Comparison of ENCODE assay signal across 21 cellular contexts in the genomic region with DNA sequence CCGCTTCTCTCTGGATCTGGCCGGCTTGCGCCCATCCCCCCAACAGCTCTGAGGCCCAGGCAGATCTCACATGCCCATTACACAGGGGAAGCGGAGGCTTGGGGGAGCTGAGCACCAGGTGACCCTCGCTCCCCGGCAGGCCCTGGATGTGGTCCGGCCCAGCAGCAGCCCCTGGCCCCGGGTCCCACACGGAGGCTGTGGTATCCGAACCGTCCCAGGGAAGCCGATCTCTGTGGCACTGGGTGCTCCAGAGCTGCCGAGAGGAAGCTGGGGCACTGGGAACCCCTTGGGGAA.
"Had no signal": no experiment of that assay in that cellular context is flagged by ENCODE, and none has a peak within 500 bp of the region (broad histone marks: within the 10 kb centered on the region; RNA-seq: fewer than 3 reads in every experiment).

No MANE protein-coding gene starts in this region.

- H3K36me3 Mint-ChIP-seq: natural killer cell treated with Interleukin-12 subunit alpha and Interleukin-12 subunit beta and Interleukin-15 and Interleukin-18, amount 100 ng/mL, for 72 hours had no signal

- H3K9me3 Mint-ChIP-seq: immature natural killer cell had no signal

- H3K27ac ChIP-seq: colonic mucosa, heart left ventricle, left ventricle myocardium inferior, lower lobe of right lung, psoas muscle had no signal

- ATAC-seq: heart left ventricle; lower lobe of right lung; natural killer cell treated with Interleukin-12 subunit alpha and Interleukin-12 subunit beta and Interleukin-15 and Interleukin-18, amount 100 ng/mL, for 72 hours; psoas muscle; sciatic nerve; stimulated activated naive B cell treated with anti-CD40 and anti-IgM and Interleukin-4, amounts not matched to agents 10 μg/mL and 1 μg/mL and 100 μg/mL, for 72 hours; stimulated activated naive CD8-positive, alpha-beta T cell treated with anti-CD3 and anti-CD28 coated beads, Interleukin-15, amount 100 ng/mL, for 72 hours had no signal

- H3K4me3 Mint-ChIP-seq: immature natural killer cell; memory B cell; natural killer cell treated with Interleukin-12 subunit alpha and Interleukin-12 subunit beta and Interleukin-15 and Interleukin-18, amount 100 ng/mL, for 72 hours; stimulated activated naive B cell treated with anti-CD40 and anti-IgM and Interleukin-4, amounts not matched to agents 10 μg/mL and 1 μg/mL and 100 μg/mL, for 72 hours; stimulated activated naive CD8-positive, alpha-beta T cell treated with anti-CD3 and anti-CD28 coated beads, Interleukin-15, amount 100 ng/mL, for 72 hours had no signal

- H3K9me3 ChIP-seq: colonic mucosa, heart left ventricle, left ventricle myocardium inferior, lower lobe of right lung, psoas muscle, spleen had no signal

- H3K4me3 ChIP-seq: colonic mucosa, heart left ventricle, left ventricle myocardium inferior, lower lobe of right lung, psoas muscle, spleen had no signal

- H3K27me3 ChIP-seq: colonic mucosa, heart left ventricle, spleen had no signal

- H3K27ac Mint-ChIP-seq: immature natural killer cell; memory B cell; natural killer cell treated with Interleukin-12 subunit alpha and Interleukin-12 subunit beta and Interleukin-15 and Interleukin-18, amount 100 ng/mL, for 72 hours; stimulated activated naive B cell treated with anti-CD40 and anti-IgM and Interleukin-4, amounts not matched to agents 10 μg/mL and 1 μg/mL and 100 μg/mL, for 72 hours had no signal

- DNase-seq: colonic mucosa; dermis blood vessel endothelial cell; foreskin melanocyte; heart left ventricle; hippocampal formation; immature natural killer cell; left ventricle myocardium inferior; lower lobe of right lung; midbrain; retina; spleen; stimulated activated CD4-positive, alpha-beta T cell treated with anti-CD3 and anti-CD28 coated beads, Interleukin-15, amount 100 ng/mL, for 24 hours; stimulated activated CD4-positive, alpha-beta T cell treated with anti-CD3 and anti-CD28 coated beads, Interleukin-1b, Interleukin-23, amount 100 ng/mL, for 48 hours; stimulated activated CD4-positive, alpha-beta T cell treated with anti-CD3 and anti-CD28 coated beads, Interleukin-4, amount 100 ng/mL, for 24 hours; stimulated activated naive B cell treated with anti-CD40 and anti-IgM and Interleukin-4, amounts not matched to agents 10 μg/mL and 1 μg/mL and 100 μg/mL, for 72 hours; stimulated activated naive CD8-positive, alpha-beta T cell treated with anti-CD3 and anti-CD28 coated beads, Interleukin-15, amount 100 ng/mL, for 72 hours; trophoblast cell had no signal

- H3K4me1 ChIP-seq: colonic mucosa, psoas muscle had no signal
